17 cellular contexts compared by ENCODE assay signal in genomic region chr1:223482766-223483165, GRCh38.
A peak's percentile ranks its signal among the peaks of the same experiment; 100 is the strongest.
DNase-seq lines count a peak whose midpoint lies in the region; ATAC-seq and TF ChIP-seq lines count a peak whose summit lies in the region.
"Had no signal": no experiment of that assay in that cellular context is flagged by ENCODE, and none has a peak within 500 bp of the region (broad histone marks: within the 10 kb centered on the region; RNA-seq: fewer than 3 reads in every experiment).

No MANE protein-coding gene starts in this region.

- CTCF ChIA-PET in activated CD4-positive, alpha-beta T cell treated with anti-CD3 and anti-CD28 coated beads for 36 hours (lab: Charles Lee), result interaction anchor here (0.6 to 0.8 kb wide), 3 partner anchors 145 to 393 kb away, joined by 3 to 4 read pairs (median 4); no protein-coding TSS in a partner anchor

- TF ChIP-seq POLR2A in esophagus squamous epithelium (IDR thresholded peaks at IDR 0.05), result no peak

- no peak overlapping the region for H3K27ac ChIP-seq in esophagus squamous epithelium
- H3K27ac ChIP-seq: tibial nerve had no signal

- peaks cover 0 to 7% (median 0%) of the 10 kb centered on the region in 3 donors for H3K4me1 ChIP-seq in esophagus squamous epithelium
- H3K4me1 ChIP-seq: tibial nerve had no signal

- peak; percentile 30 for ATAC-seq in activated CD4-positive, alpha-beta T cell treated with anti-CD3 and anti-CD28 coated beads for 36 hours
- ATAC-seq in HG02884 (IDR thresholded peaks at IDR 0.05; ENCODE audit: unreplicated experiment) (peak; percentile 61), T-helper 17 cell (no peak)
- ATAC-seq: HCT116, left lobe of liver had no signal

- peaks cover 0 to 20% (median 0%) of the 10 kb centered on the region in 4 donors for H3K27me3 ChIP-seq in esophagus squamous epithelium

- H3K4me3 Mint-ChIP-seq in activated CD4-positive, alpha-beta T cell treated with anti-CD3 and anti-CD28 coated beads for 36 hours, result no peak overlapping the region
- no peak overlapping the region for H3K4me3 Mint-ChIP-seq in T-helper 17 cell
- H3K4me3 Mint-ChIP-seq: activated CD4-positive, alpha-beta T cell treated with anti-CD3 and anti-CD28 coated beads, Interleukin-2, amount 10 ng/mL, durations not matched to agents 7 days and 5 days; activated naive CD8-positive, alpha-beta T cell treated with anti-CD3 and anti-CD28 coated beads for 36 hours; CD4-positive, alpha-beta T cell had no signal

- no peak for DNase-seq in activated CD4-positive, alpha-beta T cell treated with anti-CD3 and anti-CD28 coated beads for 36 hours
- no peak for DNase-seq in activated CD4-positive, alpha-beta T cell treated with anti-CD3 and anti-CD28 coated beads for 1 hour
- DNase-seq in T-helper 17 cell (no peak), renal cortical epithelial cell (ENCODE audit: low read depth) (peak; percentile 72), NCI-H1092 (lab: John Stamatoyannopoulos, UW) (no peak), esophagus squamous epithelium (lab: John Stamatoyannopoulos, UW) (no peak)
- DNase-seq in stimulated activated CD4-positive, alpha-beta T cell treated with anti-CD3 and anti-CD28 coated beads, Interleukin-1b, Interleukin-23, amount 100 ng/mL, for 48 hours, result no peak
- DNase-seq: activated CD4-positive, alpha-beta T cell treated with anti-CD3 and anti-CD28 coated beads, Interleukin-2, amount 10 ng/mL, durations not matched to agents 7 days and 5 days; activated naive CD8-positive, alpha-beta T cell treated with anti-CD3 and anti-CD28 coated beads for 36 hours; CD4-positive, alpha-beta T cell; DMS79; Kasumi-1; NCI-H2107 had no signal

- peaks cover 8% of the 10 kb centered on the region for H3K27me3 Mint-ChIP-seq in activated CD4-positive, alpha-beta T cell treated with anti-CD3 and anti-CD28 coated beads for 36 hours
- peaks cover 34% of the 10 kb centered on the region for H3K27me3 Mint-ChIP-seq in T-helper 17 cell

- 29 to 50% methylated on average over 5 of the region's 5 CpGs for WGBS in esophagus squamous epithelium, 2 donors

- no peak overlapping the region for H3K4me3 ChIP-seq in esophagus squamous epithelium
- H3K4me3 ChIP-seq: tibial nerve had no signal

- POLR2A ChIA-PET in activated CD4-positive, alpha-beta T cell treated with anti-CD3 and anti-CD28 coated beads for 36 hours (lab: Charles Lee), result no interaction called here

- TF ChIP-seq CTCF in esophagus squamous epithelium (IDR thresholded peaks at IDR 0.05), result no peak

- H3K9me3 Mint-ChIP-seq in activated CD4-positive, alpha-beta T cell treated with anti-CD3 and anti-CD28 coated beads for 36 hours (ENCODE audit: low read depth), result no peaks in the 10 kb centered on the region
- H3K9me3 Mint-ChIP-seq: activated naive CD8-positive, alpha-beta T cell treated with anti-CD3 and anti-CD28 coated beads for 36 hours; CD4-positive, alpha-beta T cell had no signal

- no peaks in the 10 kb centered on the region for H3K9me3 ChIP-seq in T-helper 17 cell (ENCODE audit: control insufficient read depth, low read length, poor library complexity, severe bottlenecking)
- no peaks in the 10 kb centered on the region for H3K9me3 ChIP-seq in esophagus squamous epithelium
- H3K9me3 ChIP-seq: tibial nerve had no signal

- intact Hi-C loops in activated CD4-positive, alpha-beta T cell treated with anti-CD3 and anti-CD28 coated beads for 36 hours (cut with DNase I, micrococcal nuclease), result no loop called here
- intact Hi-C loops in esophagus squamous epithelium (cut with DNase I), result no loop called here

- no peak overlapping the region for H3K27ac Mint-ChIP-seq in activated CD4-positive, alpha-beta T cell treated with anti-CD3 and anti-CD28 coated beads for 36 hours
- H3K27ac Mint-ChIP-seq in T-helper 17 cell, result peak overlapping the region; percentile 29
- H3K27ac Mint-ChIP-seq: activated CD4-positive, alpha-beta T cell treated with anti-CD3 and anti-CD28 coated beads, Interleukin-2, amount 10 ng/mL, durations not matched to agents 7 days and 5 days; activated naive CD8-positive, alpha-beta T cell treated with anti-CD3 and anti-CD28 coated beads for 36 hours; CD4-positive, alpha-beta T cell had no signal

- no peaks in the 10 kb centered on the region for H3K36me3 ChIP-seq in esophagus squamous epithelium
- H3K36me3 ChIP-seq: tibial nerve had no signal

- no peaks in the 10 kb centered on the region for H3K36me3 Mint-ChIP-seq in activated CD4-positive, alpha-beta T cell treated with anti-CD3 and anti-CD28 coated beads for 36 hours (ENCODE audit: low read depth)
- H3K36me3 Mint-ChIP-seq in T-helper 17 cell (ENCODE audit: low read depth), result peaks cover 3% of the 10 kb centered on the region
- H3K36me3 Mint-ChIP-seq: activated naive CD8-positive, alpha-beta T cell treated with anti-CD3 and anti-CD28 coated beads for 36 hours had no signal

- H3K4me1 Mint-ChIP-seq in activated CD4-positive, alpha-beta T cell treated with anti-CD3 and anti-CD28 coated beads for 36 hours, result peaks cover 6% of the 10 kb centered on the region
- peaks cover 18% of the 10 kb centered on the region for H3K4me1 Mint-ChIP-seq in T-helper 17 cell
- H3K4me1 Mint-ChIP-seq: activated naive CD8-positive, alpha-beta T cell treated with anti-CD3 and anti-CD28 coated beads for 36 hours had no signal
